Comparison of ENCODE assay signal across 19 cellular contexts in genomic region chr10:60849762-60850161, GRCh38.
DNase-seq lines count a peak whose midpoint lies in the region; ATAC-seq, FAIRE-seq and TF ChIP-seq lines count a peak whose summit lies in the region.
"Had no signal": no experiment of that assay in that cellular context is flagged by ENCODE, and none has a peak within 500 bp of the region (broad histone marks: within the 10 kb centered on the region; RNA-seq: fewer than 3 reads in every experiment).

No MANE protein-coding gene starts in this region.

- no peak overlapping the region for H3K9ac ChIP-seq in HepG2 (ENCODE audit: insufficient read depth, low read depth, low read length)
- H3K9ac ChIP-seq: BLaER1 treated with 17β-estradiol and CSF1 and Interleukin-3, amounts not matched to agents 10 nM and 100 nM had no signal

- no peak overlapping the region for H3K4me2 ChIP-seq in HepG2 (ENCODE audit: low read depth, low read length)
- H3K4me2 ChIP-seq: BLaER1 treated with 17β-estradiol and CSF1 and Interleukin-3, amounts not matched to agents 10 nM and 100 nM had no signal

- H4K20me1 ChIP-seq in HepG2 (ENCODE audit: insufficient read depth, low read length): no peaks in the 10 kb centered on the region
- H4K20me1 ChIP-seq: BLaER1 treated with 17β-estradiol and CSF1 and Interleukin-3, amounts not matched to agents 10 nM and 100 nM had no signal

- no peaks in the 10 kb centered on the region for H3K79me2 ChIP-seq in HepG2 (ENCODE audit: insufficient read depth, low read length)

- TF ChIP-seq CTCF in left ventricle myocardium inferior (IDR thresholded peaks at IDR 0.05; ENCODE audit: borderline replicate concordance): no peak
- TF ChIP-seq CTCF in HepG2 (CRISPR knock-in tag; IDR thresholded peaks at IDR 0.05): no peak

- H3K36me3 ChIP-seq in left ventricle myocardium inferior (no peaks in the 10 kb centered on the region), HepG2 (replicated peaks in 1 of 2; ENCODE audit: control insufficient read depth in 1 of 2, insufficient read depth in 2 of 2, low read length in 2 of 2) (no peaks in the 10 kb centered on the region)
- H3K36me3 ChIP-seq: BLaER1 treated with 17β-estradiol and CSF1 and Interleukin-3, amounts not matched to agents 10 nM and 100 nM; HAP-1 had no signal

- ATAC-seq in left cardiac atrium (no peak), HepG2 (peak; percentile 43; the same call in 2 of the 3 replicates), HG03025 (IDR thresholded peaks at IDR 0.05; ENCODE audit: low FRiP score, unreplicated experiment) (no peak)
- ATAC-seq: CD8-positive, alpha-beta T cell had no signal

- H3K4me1 ChIP-seq in left ventricle myocardium inferior: peaks cover 37% of the 10 kb centered on the region
- peaks cover 5% of the 10 kb centered on the region; the same call in 1 of the 2 replicates for H3K4me1 ChIP-seq in HepG2 (ENCODE audit: insufficient read depth, low read length)
- H3K4me1 ChIP-seq: HAP-1 had no signal

- no peaks in the 10 kb centered on the region for H3K27me3 ChIP-seq in left ventricle myocardium inferior (ENCODE audit: low read depth)
- H3K27me3 ChIP-seq in HepG2 (ENCODE audit: control insufficient read depth in 1 of 2, insufficient read depth in 2 of 2, low read length in 2 of 2): peaks cover 0 to 4% of the 10 kb centered on the region in 2 experiments; a peak in 1 of 5 replicates
- H3K27me3 ChIP-seq: BLaER1 treated with 17β-estradiol and CSF1 and Interleukin-3, amounts not matched to agents 10 nM and 100 nM had no signal

- intact Hi-C loops in left ventricle myocardium inferior (cut with micrococcal nuclease) (no loop called here), left cardiac atrium (cut with DNase I) (no loop called here), HepG2 (cut with micrococcal nuclease; ENCODE audit: unreplicated experiment) (no loop called here)

- CTCF ChIA-PET in HepG2 (lab: Yijun Ruan, JAX; ENCODE audit: low intra/inter-chr PET ratio, low total read pairs): no interaction called here

- TF ChIP-seq EP300 in HepG2 (IDR thresholded peaks at IDR 0.05; ENCODE audit: low read depth in 2 of 2, low read length in 2 of 2): no peak
- no peak for TF ChIP-seq EP300 in HepG2 (CRISPR knock-in tag; IDR thresholded peaks at IDR 0.05; ENCODE audit: borderline replicate concordance)

- no peak overlapping the region for H2AFZ ChIP-seq in HepG2 (ENCODE audit: low read length)

- H3K4me3 ChIP-seq in left ventricle myocardium inferior: no peak overlapping the region
- no peak overlapping the region for H3K4me3 ChIP-seq in HepG2 (replicated peaks in 1 of 3; ENCODE audit: insufficient read depth in 1 of 3, low read depth in 2 of 3, low read length in 3 of 3)
- H3K4me3 ChIP-seq: BLaER1 treated with 17β-estradiol and CSF1 and Interleukin-3, amounts not matched to agents 10 nM and 100 nM; HAP-1 had no signal

- H3K9me3 ChIP-seq in left ventricle myocardium inferior (replicated peaks) (peaks cover 5% of the 10 kb centered on the region), HepG2 (ENCODE audit: low read length) (no peaks in the 10 kb centered on the region)
- H3K9me3 ChIP-seq: HAP-1 had no signal

- TF ChIP-seq RAD21 in HepG2 (CRISPR knock-in tag; IDR thresholded peaks at IDR 0.05): no peak

- POLR2A ChIA-PET in HepG2 (lab: Yijun Ruan, JAX): no interaction called here

- no peak for TF ChIP-seq POLR2A in HepG2 (IDR thresholded peaks at IDR 0.05; ENCODE audit: insufficient read depth in 1 of 2, low read depth in 2 of 2, low read length in 2 of 2)

- FAIRE-seq in HepG2 (lab: Jason Lieb, UNC): no peak
- FAIRE-seq: GM12892, GM18507, H1 had no signal

- WGBS in HepG2 (ENCODE audit: low lambda C conversion rate): 0% methylated on average over 1 of the region's 1 CpG

- BruUV-seq in HepG2 (replicated peaks; lab: Mats Ljungman, UMichigan): no TSS peak

- H3K27ac ChIP-seq in left ventricle myocardium inferior (replicated peaks) (peak overlapping the region; percentile 78), HepG2 (ENCODE audit: extremely low read length, insufficient read depth, low read length) (no peak overlapping the region)
- H3K27ac ChIP-seq: BLaER1 treated with 17β-estradiol and CSF1 and Interleukin-3, amounts not matched to agents 10 nM and 100 nM had no signal

- no peak for DNase-seq in left ventricle myocardium inferior
- DNase-seq in left cardiac atrium: no peak
- DNase-seq in HepG2 (ENCODE audit: low spot score): no peak
- peak; percentile 29 for DNase-seq in renal cortical epithelial cell (ENCODE audit: low read depth)
- no peak for DNase-seq in superior temporal gyrus (ENCODE audit: extremely low spot score)
- no peak for DNase-seq in UCSD-AML1 (lab: John Stamatoyannopoulos, UW; ENCODE audit: unreplicated experiment)
- DNase-seq in HT-29 (ENCODE audit: low spot score): no peak
- DNase-seq: 8988T; CD8-positive, alpha-beta T cell; DMS 273 treated with DMSO at 0.1 percent for 48 hours; DMS79; GDM1; KBM-7 had no signal

- in situ Hi-C loops in HepG2 (cut with HindIII; ENCODE audit: extremely low pct_ligation_motif_present, low pct_unique_long_range_greater_than_20kb): no loop called here

TF ChIP-seq in HepG2, 621 proteins besides CTCF, POLR2A, EP300 and RAD21:
- TF ChIP-seq POGZ (CRISPR knock-in tag; IDR thresholded peaks at IDR 0.05) (no peak), MAFF (IDR thresholded peaks at IDR 0.05; ENCODE audit: low read depth, low read length) (peak; percentile 15; the same call in 1 of the 2 replicates), MAFK (conservative IDR thresholded peaks at IDR 0.05 in 1 of 2, IDR thresholded peaks at IDR 0.05 in 1 of 2; ENCODE audit: low read length in 2 of 2) (0 out of 4 replicates have a peak, but pooled peaks have one; percentile 22 to 33)
